16 cellular contexts compared by ENCODE assay signal in genomic region chr22:19643448-19644313, GRCh38.
DNase-seq lines count a peak whose midpoint lies in the region; ATAC-seq and TF ChIP-seq lines count a peak whose summit lies in the region.
"Had no signal": no experiment of that assay in that cellular context is flagged by ENCODE, and none has a peak within 500 bp of the region (broad histone marks: within the 10 kb centered on the region; RNA-seq: fewer than 3 reads in every experiment).

No MANE protein-coding gene starts in this region.

- no peaks in the 10 kb centered on the region for H3K9me2 ChIP-seq in hepatocyte (replicated peaks; ENCODE audit: insufficient read depth)

- H3K27me3 Mint-ChIP-seq in H9 (ENCODE audit: low read depth) (peaks cover 20% of the 10 kb centered on the region), MCF 10A (ENCODE audit: insufficient read depth, unreplicated experiment) (no peaks in the 10 kb centered on the region)
- no peaks in the 10 kb centered on the region for H3K27me3 Mint-ChIP-seq in activated T-helper 1 cell treated with anti-CD3 and anti-CD28 coated beads, Interleukin-12 subunit alpha, Interleukin-12 subunit beta, Interleukin-2, Interleukin-4 antibody, amounts not matched to agents 30 ng/mL and 10 ng/mL and 1 ng/mL, durations not matched to agents 14 hours and 24 hours and 36 hours (ENCODE audit: insufficient read depth)
- H3K27me3 Mint-ChIP-seq in naive thymus-derived CD4-positive, alpha-beta T cell, result peaks cover 15 to 32% (median 25%) of the 10 kb centered on the region in 5 donors

- no peak overlapping the region for H3K4ac ChIP-seq in H9 (ENCODE audit: low read depth, low read length)

- H4K91ac ChIP-seq in H9 (ENCODE audit: insufficient read length, low read depth, low read length), result no peak overlapping the region

- no peak overlapping the region for H3K9ac ChIP-seq in H9 (ENCODE audit: extremely low read depth, insufficient read length, low read length)

- ATAC-seq in naive thymus-derived CD4-positive, alpha-beta T cell, result peak; percentile 29

- H3K56ac ChIP-seq in H9 (ENCODE audit: insufficient read length, low read depth, low read length), result no peak overlapping the region

- BruUV-seq in MCF 10A (replicated peaks; lab: Mats Ljungman, UMichigan), result no TSS peak

- intact Hi-C loops in activated T-helper 1 cell treated with anti-CD3 and anti-CD28 coated beads, Interleukin-12 subunit alpha, Interleukin-12 subunit beta, Interleukin-2, Interleukin-4 antibody, amounts not matched to agents 30 ng/mL and 10 ng/mL and 1 ng/mL, durations not matched to agents 14 hours and 24 hours and 36 hours (cut with micrococcal nuclease), result no loop called here
- intact Hi-C loops in naive thymus-derived CD4-positive, alpha-beta T cell (cut with micrococcal nuclease), result no loop called here
- intact Hi-C loops in MCF 10A (cut with micrococcal nuclease), result no loop called here

- no peak overlapping the region for H3K18ac ChIP-seq in H9 (ENCODE audit: insufficient read length, low read depth, low read length)

- H2BK12ac ChIP-seq in H9 (ENCODE audit: insufficient read length, low read depth, low read length), result no peak overlapping the region

- no CpG with 5 or more reads among the region's 13 CpGs for WGBS in H9 (ENCODE audit: extremely low coverage, insufficient read length, low lambda C conversion rate)
- WGBS in hepatocyte (ENCODE audit: low lambda C conversion rate, missing lambda C conversion rate), result 76% methylated on average over 13 of the region's 13 CpGs

- H3K27ac Mint-ChIP-seq in H9, result no peak overlapping the region
- H3K27ac Mint-ChIP-seq in activated T-helper 1 cell treated with anti-CD3 and anti-CD28 coated beads, Interleukin-12 subunit alpha, Interleukin-12 subunit beta, Interleukin-2, Interleukin-4 antibody, amounts not matched to agents 30 ng/mL and 10 ng/mL and 1 ng/mL, durations not matched to agents 14 hours and 24 hours and 36 hours, result peak overlapping the region; percentile 58
- no peak overlapping the region for H3K27ac Mint-ChIP-seq in naive thymus-derived CD4-positive, alpha-beta T cell
- no peak overlapping the region for H3K27ac Mint-ChIP-seq in MCF 10A (ENCODE audit: low read depth, unreplicated experiment)

- H3K4me3 ChIP-seq in NB4 (ENCODE audit: low read depth, low read length) (peak overlapping the region; percentile 4), hepatocyte (no peak overlapping the region)
- no peak overlapping the region for H3K4me3 ChIP-seq in naive thymus-derived CD4-positive, alpha-beta T cell (ENCODE audit: low read length)
- H3K4me3 ChIP-seq: dorsolateral prefrontal cortex, esophagus muscularis mucosa, heart left ventricle had no signal

- H3K9me3 ChIP-seq in H9 (ENCODE audit: control insufficient read depth, low read depth, low read length), result peaks cover 12% of the 10 kb centered on the region
- peaks cover 0 to 10% (median 0%) of the 10 kb centered on the region in 3 experiments for H3K9me3 ChIP-seq in naive thymus-derived CD4-positive, alpha-beta T cell (ENCODE audit: control insufficient read depth in 2 of 3, low read length in 3 of 3)
- H3K9me3 ChIP-seq in hepatocyte (ENCODE audit: low read depth), result no peaks in the 10 kb centered on the region

- no peak overlapping the region for H2BK15ac ChIP-seq in H9 (ENCODE audit: low read depth, low read length)

- H3K27ac ChIP-seq in H9 (ENCODE audit: insufficient read length, low read depth, low read length), result no peak overlapping the region
- H3K27ac ChIP-seq in naive thymus-derived CD4-positive, alpha-beta T cell (ENCODE audit: low read depth, low read length), result no peak overlapping the region
- H3K27ac ChIP-seq in hepatocyte, result no peak overlapping the region
- H3K27ac ChIP-seq: dorsolateral prefrontal cortex, esophagus muscularis mucosa, heart left ventricle had no signal

- H3K14ac ChIP-seq in H9 (ENCODE audit: insufficient read depth, low read length), result no peak overlapping the region

- CTCF ChIA-PET in naive thymus-derived CD4-positive, alpha-beta T cell (lab: Charles Lee), result interaction anchor here (0.6 kb wide), 1 partner anchor 38 kb away, joined by 6 read pairs; no protein-coding TSS in a partner anchor
- CTCF ChIA-PET in MCF 10A (lab: Yijun Ruan, JAX), result interaction anchor here (0.6 kb wide), 1 partner anchor 277 kb away, joined by 6 read pairs; no protein-coding TSS in a partner anchor

- no peak overlapping the region for H2BK5ac ChIP-seq in H9 (ENCODE audit: insufficient read length, low read length)

- no peak for TF ChIP-seq CTCF in H9 (conservative IDR thresholded peaks at IDR 0.05)
- TF ChIP-seq CTCF in NB4 (IDR thresholded peaks at IDR 0.05; ENCODE audit: low read depth, low read length), result no peak
- TF ChIP-seq CTCF in hepatocyte (IDR thresholded peaks at IDR 0.05; ENCODE audit: poor library complexity), result no peak
- TF ChIP-seq CTCF in MCF 10A (IDR thresholded peaks at IDR 0.05; ENCODE audit: unreplicated experiment), result no peak

- no peaks in the 10 kb centered on the region for H3K79me2 ChIP-seq in H9 (ENCODE audit: insufficient read depth, low read length)
- H3K79me2 ChIP-seq in hepatocyte, result no peaks in the 10 kb centered on the region

- H4K8ac ChIP-seq in H9 (replicated peaks; ENCODE audit: insufficient read length, low read depth, low read length), result no peak overlapping the region

- H3K4me2 ChIP-seq in H9 (ENCODE audit: insufficient read depth, insufficient read length, low read length), result no peak overlapping the region
- no peak overlapping the region for H3K4me2 ChIP-seq in hepatocyte

- no peaks in the 10 kb centered on the region for H3K36me3 ChIP-seq in naive thymus-derived CD4-positive, alpha-beta T cell (ENCODE audit: control insufficient read depth in 2 of 3, insufficient read depth in 3 of 3, low read length in 3 of 3)
- no peaks in the 10 kb centered on the region for H3K36me3 ChIP-seq in hepatocyte (replicated peaks; ENCODE audit: insufficient read depth, low read depth)
- H3K36me3 ChIP-seq: esophagus muscularis mucosa, heart left ventricle had no signal

- H3K79me1 ChIP-seq in H9 (ENCODE audit: insufficient read depth, low read depth, low read length, poor library complexity, severe bottlenecking), result no peaks in the 10 kb centered on the region

- H3K4me1 ChIP-seq in H9 (ENCODE audit: insufficient read depth, low read length) (no peaks in the 10 kb centered on the region), hepatocyte (ENCODE audit: insufficient read depth) (no peaks in the 10 kb centered on the region)
- H3K4me1 ChIP-seq in naive thymus-derived CD4-positive, alpha-beta T cell (ENCODE audit: control insufficient read depth in 2 of 2, insufficient read depth in 2 of 2, low read length in 2 of 2), result no peaks in the 10 kb centered on the region
- H3K4me1 ChIP-seq: esophagus muscularis mucosa had no signal

- H3K23me2 ChIP-seq in H9 (ENCODE audit: insufficient read length, low read depth, low read length, poor library complexity, severe bottlenecking), result no peaks in the 10 kb centered on the region

- POLR2A ChIA-PET in naive thymus-derived CD4-positive, alpha-beta T cell (lab: Charles Lee), result no interaction called here
- POLR2A ChIA-PET in MCF 10A (lab: Yijun Ruan, JAX), result interaction anchor here (0.5 kb wide), 1 partner anchor 471 kb away, joined by 3 read pairs; no protein-coding TSS in a partner anchor

- no peak overlapping the region for H3T11ph ChIP-seq in H9 (ENCODE audit: low read length)

- H3K23ac ChIP-seq in H9 (ENCODE audit: insufficient read length, low read depth, low read length), result no peak overlapping the region

- H3K4me3 Mint-ChIP-seq in H9, result no peak overlapping the region; a peak in 1 of 5 replicates
- H3K4me3 Mint-ChIP-seq in activated T-helper 1 cell treated with anti-CD3 and anti-CD28 coated beads, Interleukin-12 subunit alpha, Interleukin-12 subunit beta, Interleukin-2, Interleukin-4 antibody, amounts not matched to agents 30 ng/mL and 10 ng/mL and 1 ng/mL, durations not matched to agents 14 hours and 24 hours and 36 hours, result no peak overlapping the region
- H3K4me3 Mint-ChIP-seq in naive thymus-derived CD4-positive, alpha-beta T cell, result no peak overlapping the region
- H3K4me3 Mint-ChIP-seq in MCF 10A (ENCODE audit: unreplicated experiment), result no peak overlapping the region

- H3K36me3 Mint-ChIP-seq in H9 (ENCODE audit: insufficient read depth in 1 of 3, low read depth in 3 of 3), result peaks cover 6 to 16% (median 9%) of the 10 kb centered on the region in 3 experiments; a peak in 3 of 7 replicates
- H3K36me3 Mint-ChIP-seq in activated T-helper 1 cell treated with anti-CD3 and anti-CD28 coated beads, Interleukin-12 subunit alpha, Interleukin-12 subunit beta, Interleukin-2, Interleukin-4 antibody, amounts not matched to agents 30 ng/mL and 10 ng/mL and 1 ng/mL, durations not matched to agents 14 hours and 24 hours and 36 hours (ENCODE audit: low read depth), result no peaks in the 10 kb centered on the region
- peaks cover 3 to 8% (median 6%) of the 10 kb centered on the region in 5 donors for H3K36me3 Mint-ChIP-seq in naive thymus-derived CD4-positive, alpha-beta T cell
- no peaks in the 10 kb centered on the region for H3K36me3 Mint-ChIP-seq in MCF 10A (ENCODE audit: insufficient read depth, unreplicated experiment)

- H2AK5ac ChIP-seq in H9 (ENCODE audit: insufficient read length, low read length), result no peak overlapping the region

- peaks cover 21 to 23% of the 10 kb centered on the region in 2 experiments for H3K9me3 Mint-ChIP-seq in H9
- H3K9me3 Mint-ChIP-seq in activated T-helper 1 cell treated with anti-CD3 and anti-CD28 coated beads, Interleukin-12 subunit alpha, Interleukin-12 subunit beta, Interleukin-2, Interleukin-4 antibody, amounts not matched to agents 30 ng/mL and 10 ng/mL and 1 ng/mL, durations not matched to agents 14 hours and 24 hours and 36 hours, result peaks cover 18% of the 10 kb centered on the region
- peaks cover 0 to 21% (median 13%) of the 10 kb centered on the region in 11 donors for H3K9me3 Mint-ChIP-seq in naive thymus-derived CD4-positive, alpha-beta T cell
- H3K9me3 Mint-ChIP-seq in MCF 10A (ENCODE audit: unreplicated experiment), result peaks cover 9% of the 10 kb centered on the region

- H4K5ac ChIP-seq in H9 (ENCODE audit: insufficient read length, low read depth, low read length), result no peak overlapping the region

- H2AFZ ChIP-seq in H9 (ENCODE audit: low read length), result no peak overlapping the region
- no peak overlapping the region for H2AFZ ChIP-seq in hepatocyte

- H3K4me1 Mint-ChIP-seq in H9 (peaks cover 15 to 16% of the 10 kb centered on the region in 2 experiments), MCF 10A (ENCODE audit: insufficient read depth, unreplicated experiment) (no peaks in the 10 kb centered on the region)
- H3K4me1 Mint-ChIP-seq in activated T-helper 1 cell treated with anti-CD3 and anti-CD28 coated beads, Interleukin-12 subunit alpha, Interleukin-12 subunit beta, Interleukin-2, Interleukin-4 antibody, amounts not matched to agents 30 ng/mL and 10 ng/mL and 1 ng/mL, durations not matched to agents 14 hours and 24 hours and 36 hours (ENCODE audit: low read depth), result no peaks in the 10 kb centered on the region
- H3K4me1 Mint-ChIP-seq in naive thymus-derived CD4-positive, alpha-beta T cell, result no peaks in the 10 kb centered on the region

- H2BK120ac ChIP-seq in H9 (ENCODE audit: low read depth, low read length, poor library complexity, severe bottlenecking), result no peak overlapping the region

- DNase-seq in H9, result peak; percentile 14
- DNase-seq in NB4 (ENCODE audit: low read depth), result peak; percentile 83
- DNase-seq in activated T-helper 1 cell treated with anti-CD3 and anti-CD28 coated beads, Interleukin-12 subunit alpha, Interleukin-12 subunit beta, Interleukin-2, Interleukin-4 antibody, amounts not matched to agents 30 ng/mL and 10 ng/mL and 1 ng/mL, durations not matched to agents 14 hours and 24 hours and 36 hours (ENCODE audit: low spot score), result no peak
- DNase-seq in naive thymus-derived CD4-positive, alpha-beta T cell, result no peak
- DNase-seq in epidermal melanocyte (ENCODE audit: insufficient read length, low spot score), result no peak
- DNase-seq in hepatocyte (ENCODE audit: low spot score), result no peak
- no peak for DNase-seq in MCF 10A (ENCODE audit: unreplicated experiment)
- no peak for DNase-seq in stimulated activated CD4-positive, alpha-beta T cell treated with anti-CD3 and anti-CD28 coated beads, Interleukin-4, amount 100 ng/mL, for 1 hour
- DNase-seq: Calu3; dorsolateral prefrontal cortex; heart left ventricle; mammary epithelial cell; NK-92 treated with Interleukin-12 subunit alpha and Interleukin-12 subunit beta, amount 100 ng/mL, for 24 hours; small intestine; stimulated activated CD4-positive, alpha-beta T cell treated with anti-CD3 and anti-CD28 coated beads, Interleukin-4, amount 100 ng/mL, for 24 hours had no signal

- no peak for TF ChIP-seq POLR2A in NB4 (IDR thresholded peaks at IDR 0.05; ENCODE audit: extremely low read depth, insufficient read length)

- H3K27me3 ChIP-seq in H9 (ENCODE audit: insufficient read depth, low read length), result no peaks in the 10 kb centered on the region; the same call in none of the 2 replicates
- H3K27me3 ChIP-seq in naive thymus-derived CD4-positive, alpha-beta T cell (ENCODE audit: control insufficient read depth in 2 of 2, insufficient read depth in 2 of 2, low read length in 2 of 2), result no peaks in the 10 kb centered on the region
- no peaks in the 10 kb centered on the region for H3K27me3 ChIP-seq in hepatocyte

- H4K20me1 ChIP-seq in H9 (ENCODE audit: control insufficient read depth, insufficient read depth, insufficient read length), result no peaks in the 10 kb centered on the region
- H4K20me1 ChIP-seq in hepatocyte (ENCODE audit: insufficient read depth, poor library complexity, severe bottlenecking), result no peaks in the 10 kb centered on the region

- no peak overlapping the region for H2BK20ac ChIP-seq in H9 (ENCODE audit: low read depth, low read length, poor library complexity, severe bottlenecking)

Comparison
In these comparisons a context has a peak if more than half of its experiments do, and no peak if none do; other contexts are left out.
1. DNase-seq: peak in H9 (single experiment) and NB4 (single experiment); none in activated T-helper 1 cell treated with anti-CD3 and anti-CD28 coated beads, Interleukin-12 subunit alpha, Interleukin-12 subunit beta, Interleukin-2, Interleukin-4 antibody, amounts not matched to agents 30 ng/mL and 10 ng/mL and 1 ng/mL, durations not matched to agents 14 hours and 24 hours and 36 hours (single experiment), naive thymus-derived CD4-positive, alpha-beta T cell (0 of 9), epidermal melanocyte (single experiment), hepatocyte (single experiment), MCF 10A (single experiment) and stimulated activated CD4-positive, alpha-beta T cell treated with anti-CD3 and anti-CD28 coated beads, Interleukin-4, amount 100 ng/mL, for 1 hour (single experiment).